Comparison of ENCODE assay signal across 8 cellular contexts in genomic region chr3:40452876-40453730, GRCh38.
DNase-seq lines count a peak whose midpoint lies in the region; ATAC-seq and TF ChIP-seq lines count a peak whose summit lies in the region.

No MANE protein-coding gene starts in this region.

- H2AFZ ChIP-seq in OCI-LY3 (ENCODE audit: low read depth, low read length), result peak overlapping the region; percentile 88

- H3K27ac ChIP-seq in OCI-LY3 (ENCODE audit: low read length), result peak overlapping the region; percentile 45

- peak; percentile 95 for ATAC-seq in GM21528 (IDR thresholded peaks at IDR 0.05; ENCODE audit: low FRiP score, unreplicated experiment)

- peaks cover 3% of the 10 kb centered on the region for H4K20me1 ChIP-seq in OCI-LY3 (ENCODE audit: insufficient read depth, low read length)

- H3K9me3 ChIP-seq in OCI-LY3 (ENCODE audit: insufficient read depth, low read length), result no peaks in the 10 kb centered on the region

- H3K4me3 ChIP-seq in OCI-LY3 (ENCODE audit: low read length), result peak overlapping the region; percentile 83

- H3K79me2 ChIP-seq in OCI-LY3 (ENCODE audit: low read length), result peaks cover 16% of the 10 kb centered on the region

- peak overlapping the region; percentile 81 for H3K4me2 ChIP-seq in OCI-LY3 (ENCODE audit: low read length)

- TF ChIP-seq CTCF in OCI-LY3 (IDR thresholded peaks at IDR 0.05; ENCODE audit: low read depth, low read length), result no peak

- H3K4me1 ChIP-seq in OCI-LY3 (ENCODE audit: low read length), result peaks cover 21% of the 10 kb centered on the region

- H3K9ac ChIP-seq in OCI-LY3 (ENCODE audit: low read length), result peak overlapping the region; percentile 77

- H3K36me3 ChIP-seq in OCI-LY3 (replicated peaks; ENCODE audit: low read depth, low read length), result peaks cover 6% of the 10 kb centered on the region

- H3K27me3 ChIP-seq in OCI-LY3 (ENCODE audit: low read depth, low read length), result no peaks in the 10 kb centered on the region

- peak; percentile 97 for DNase-seq in DMS 273 treated with DMSO at 0.1 percent for 48 hours (lab: John Stamatoyannopoulos, UW)
- peak; percentile 97 for DNase-seq in HuH-7.5 (ENCODE audit: low spot score)
- peak; percentile 94 for DNase-seq in activated T-cell treated with anti-CD3 and anti-CD28 coated beads for 24 hours (ENCODE audit: low read depth)
- DNase-seq in epidermal melanocyte (ENCODE audit: insufficient read length, low spot score), result peak; percentile 96
- DNase-seq in midbrain (lab: John Stamatoyannopoulos, UW), result peak; percentile 97
- DNase-seq in stimulated activated CD8-positive, alpha-beta memory T cell treated with anti-CD3 and anti-CD28 coated beads, Interleukin-15, amount 100 ng/mL, for 48 hours (ENCODE audit: low read depth in 2 of 2), result peak; percentile 94 to 96

Comparison
In these comparisons a context has a peak if more than half of its experiments do, and no peak if none do; other contexts are left out.
1. Peak in every context shown above with its lines: DNase-seq, ATAC-seq, H3K4me3 ChIP-seq and H3K27ac ChIP-seq.